2 cellular contexts compared by ENCODE assay signal in genomic region chr4:3108211-3108610, GRCh38.
TF ChIP-seq lines count a peak whose summit lies in the region.

No MANE protein-coding gene starts in this region.

TF ChIP-seq in liver, 16 proteins besides CTCF, POLR2A, EP300 and RAD21:
- TF ChIP-seq FOXA1 (IDR thresholded peaks at IDR 0.05), result no peak
- TF ChIP-seq HNF4G (IDR thresholded peaks at IDR 0.05), result no peak
- no peak for TF ChIP-seq RXRA (IDR thresholded peaks at IDR 0.05)
- no peak for TF ChIP-seq MAX (IDR thresholded peaks at IDR 0.05)
- TF ChIP-seq TAF1 (conservative IDR thresholded peaks at IDR 0.05), result no peak
- no peak for TF ChIP-seq NR2F2 (IDR thresholded peaks at IDR 0.05)
- TF ChIP-seq GABPA (IDR thresholded peaks at IDR 0.05 in 1 of 2, conservative IDR thresholded peaks at IDR 0.05 in 1 of 2), result no peak
- no peak for TF ChIP-seq SP1 (IDR thresholded peaks at IDR 0.05)
- TF ChIP-seq EGR1 (IDR thresholded peaks at IDR 0.05; ENCODE audit: low read depth in 2 of 2), result no peak
- TF ChIP-seq YY1 (IDR thresholded peaks at IDR 0.05), result no peak
- no peak for TF ChIP-seq HNF4A (conservative IDR thresholded peaks at IDR 0.05)
- TF ChIP-seq ZBTB33 (IDR thresholded peaks at IDR 0.05), result no peak
- TF ChIP-seq REST (IDR thresholded peaks at IDR 0.05), result no peak
- no peak for TF ChIP-seq ATF3 (IDR thresholded peaks at IDR 0.05)
- no peak for TF ChIP-seq JUND (IDR thresholded peaks at IDR 0.05)
- TF ChIP-seq FOXA2 (IDR thresholded peaks at IDR 0.05), result no peak

TF ChIP-seq in HepG2, 621 proteins besides CTCF, POLR2A, EP300 and RAD21:
- no peak for TF ChIP-seq ZNF251 (CRISPR knock-in tag; IDR thresholded peaks at IDR 0.05)
- no peak for TF ChIP-seq ZKSCAN1 (IDR thresholded peaks at IDR 0.05; ENCODE audit: low read length)
- TF ChIP-seq ZNF747 (CRISPR knock-in tag; IDR thresholded peaks at IDR 0.05; ENCODE audit: borderline replicate concordance), result no peak
- TF ChIP-seq JUNB (CRISPR knock-in tag; IDR thresholded peaks at IDR 0.05; ENCODE audit: borderline replicate concordance), result no peak
- no peak for TF ChIP-seq KLF13 (CRISPR knock-in tag; IDR thresholded peaks at IDR 0.05)
- TF ChIP-seq HOXA5 (CRISPR knock-in tag; IDR thresholded peaks at IDR 0.05), result no peak
